ENCODE assay signal across 11 cellular contexts in the genomic region with DNA sequence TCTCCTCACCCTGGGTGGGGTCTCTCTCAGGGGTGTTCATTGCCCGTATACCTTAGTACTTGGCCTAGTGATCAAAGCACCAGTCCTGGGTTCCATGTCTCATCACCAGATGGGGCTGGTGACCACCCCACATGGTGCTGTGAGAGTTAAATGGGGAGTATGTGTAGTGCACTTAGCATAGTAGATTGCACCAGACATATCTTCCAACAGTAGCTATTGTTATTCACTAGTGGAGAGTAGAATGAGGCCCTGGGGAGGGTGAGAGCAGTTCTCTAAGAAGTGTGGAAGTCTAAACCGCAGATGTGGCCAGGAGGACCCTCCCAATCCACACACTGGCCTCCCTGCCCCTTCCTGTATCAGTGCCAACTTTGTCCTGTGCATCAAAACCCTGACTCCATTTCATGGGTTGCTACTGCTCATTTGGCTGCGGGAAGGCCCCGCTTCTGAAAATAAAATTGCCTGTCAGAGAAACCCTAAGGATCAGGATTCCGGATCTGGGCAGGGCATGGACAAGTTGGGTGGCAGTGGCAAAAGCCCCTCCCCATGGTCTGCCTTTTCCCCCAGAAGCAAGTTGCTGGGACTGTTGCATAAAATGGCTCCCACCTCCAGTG. TPM values are rescaled to one million over a fixed set of nuclear protein-coding genes. Genes with fewer than 3 reads are reported as not detected.
DNase-seq lines count a peak whose midpoint lies in the region; TF ChIP-seq lines count a peak whose summit lies in the region.
"Had no signal": no experiment of that assay in that cellular context is flagged by ENCODE, and none has a peak within 500 bp of the region (broad histone marks: within the 10 kb centered on the region; RNA-seq: fewer than 3 reads in every experiment).

No MANE protein-coding gene starts in this region.

- TF ChIP-seq POLR2A in lower leg skin (IDR thresholded peaks at IDR 0.05): no peak

- intact Hi-C loops in OCI-LY7 (cut with micrococcal nuclease; ENCODE audit: unreplicated experiment) (no loop called here), lower leg skin (cut with DNase I; ENCODE audit: low total_unique reads) (no loop called here)

- H3K79me2 ChIP-seq in OCI-LY7 (ENCODE audit: insufficient read depth, low read depth, low read length) (no peaks in the 10 kb centered on the region), parathyroid adenoma (peaks cover 87% of the 10 kb centered on the region)

- H3K4me1 ChIP-seq in ES-I3 (ENCODE audit: insufficient read depth, low read length): peaks cover 58% of the 10 kb centered on the region
- H3K4me1 ChIP-seq in OCI-LY7 (ENCODE audit: insufficient read depth, low read length, poor library complexity, severe bottlenecking): peaks cover 5% of the 10 kb centered on the region
- H3K4me1 ChIP-seq in parathyroid adenoma: peaks cover 69% of the 10 kb centered on the region

- peak; percentile 29 for DNase-seq in OCI-LY7 (ENCODE audit: low spot score)
- DNase-seq in endothelial cell (ENCODE audit: low spot score): no peak
- DNase-seq in glomerular visceral epithelial cell (ENCODE audit: extremely low spot score): no peak
- no peak for DNase-seq in NCI-H1694 treated with DMSO at 0.1 percent for 48 hours (lab: John Stamatoyannopoulos, UW)
- no peak for DNase-seq in stimulated activated naive CD4-positive, alpha-beta T cell treated with Interleukin-2 at 50 U/mL for 16 hours (lab: John Stamatoyannopoulos, UW)
- DNase-seq in lower leg skin (ENCODE audit: low spot score in 2 of 2): no peak
- DNase-seq: COR-L47, NCI-H1092 treated with DMSO at 0.1 percent for 48 hours had no signal

- no peaks in the 10 kb centered on the region for H3K36me3 Mint-ChIP-seq in endothelial cell (ENCODE audit: low read depth, unreplicated experiment)

- 0 out of 2 replicates have a peak overlapping the region, but pooled peaks have one; percentile 12 for H3K9ac ChIP-seq in ES-I3 (ENCODE audit: low read depth, low read length)
- peak overlapping the region; percentile 68 for H3K9ac ChIP-seq in parathyroid adenoma

- H4K20me1 ChIP-seq in OCI-LY7 (ENCODE audit: insufficient read depth, low read length): no peaks in the 10 kb centered on the region

- H3K4me2 ChIP-seq in OCI-LY7 (ENCODE audit: low read length) (no peak overlapping the region), parathyroid adenoma (ENCODE audit: low read length) (peak overlapping the region; percentile 43)

- no peaks in the 10 kb centered on the region for H3K27me3 ChIP-seq in parathyroid adenoma (ENCODE audit: control insufficient read depth, insufficient read depth, low read length)

- TF ChIP-seq CTCF in OCI-LY7 (conservative IDR thresholded peaks at IDR 0.05; ENCODE audit: low read length) (0 out of 2 replicates have a peak, but pooled peaks have one; percentile 17), endothelial cell (IDR thresholded peaks at IDR 0.05; ENCODE audit: unreplicated experiment) (no peak), parathyroid adenoma (IDR thresholded peaks at IDR 0.05) (peak; percentile 7), lower leg skin (IDR thresholded peaks at IDR 0.05) (no peak)

- no peak overlapping the region for H2AFZ ChIP-seq in OCI-LY7 (ENCODE audit: low read length)
- H2AFZ ChIP-seq in parathyroid adenoma: no peak overlapping the region

- CTCF ChIA-PET in OCI-LY7 (lab: Charles Lee; ENCODE audit: unreplicated experiment): no interaction called here

- H3K27ac ChIP-seq in OCI-LY7 (ENCODE audit: low read depth, low read length, poor library complexity, severe bottlenecking) (no peak overlapping the region), parathyroid adenoma (peak overlapping the region; percentile 99)
- H3K27ac ChIP-seq: neutrophil had no signal

- no peaks in the 10 kb centered on the region for H3K9me2 ChIP-seq in OCI-LY7 (ENCODE audit: insufficient read depth, low read length)

- H3K4me3 ChIP-seq in OCI-LY7 (ENCODE audit: low read depth, low read length, poor library complexity, severe bottlenecking): no peak overlapping the region
- H3K4me3 ChIP-seq in parathyroid adenoma (ENCODE audit: low read depth, low read length): peak overlapping the region; percentile 14
- no peak overlapping the region for H3K4me3 ChIP-seq in lower leg skin (ENCODE audit: low read depth, poor library complexity, severe bottlenecking)

- no peaks in the 10 kb centered on the region for H3K9me3 Mint-ChIP-seq in endothelial cell (ENCODE audit: unreplicated experiment)

- H3K27ac Mint-ChIP-seq in endothelial cell (ENCODE audit: unreplicated experiment): peak overlapping the region; percentile 94

- H3K4me1 Mint-ChIP-seq in endothelial cell (ENCODE audit: unreplicated experiment): peaks cover 45% of the 10 kb centered on the region

- no TSS peak for BruUV-seq in OCI-LY7 (replicated peaks; lab: Mats Ljungman, UMichigan)

- no peaks in the 10 kb centered on the region for H3K9me3 ChIP-seq in ES-I3 (ENCODE audit: control insufficient read depth, insufficient read depth, low read length)
- H3K9me3 ChIP-seq in OCI-LY7 (ENCODE audit: low read length): no peaks in the 10 kb centered on the region
- H3K9me3 ChIP-seq in parathyroid adenoma (ENCODE audit: control insufficient read depth, low read length): no peaks in the 10 kb centered on the region
- H3K9me3 ChIP-seq: neutrophil had no signal

- peaks cover 11% of the 10 kb centered on the region for H3K27me3 Mint-ChIP-seq in endothelial cell (ENCODE audit: unreplicated experiment)

- H3K36me3 ChIP-seq in ES-I3 (ENCODE audit: insufficient read depth, low read length): peaks cover 4% of the 10 kb centered on the region
- no peaks in the 10 kb centered on the region for H3K36me3 ChIP-seq in OCI-LY7 (ENCODE audit: insufficient read depth, low read length)
- H3K36me3 ChIP-seq in parathyroid adenoma (ENCODE audit: control insufficient read depth, insufficient read depth, low read length): no peaks in the 10 kb centered on the region
- H3K36me3 ChIP-seq: neutrophil had no signal

- POLR2A ChIA-PET in OCI-LY7 (lab: Charles Lee): no interaction called here

- WGBS in lower leg skin, 2 donors: 21 to 23% methylated on average over 5 of the region's 5 CpGs

- no peak overlapping the region for H3K4me3 Mint-ChIP-seq in endothelial cell (ENCODE audit: unreplicated experiment)

RNA-seq across cellular contexts. Expression of a gene that starts 4.4 kb away (rescaled TPM):
- total RNA-seq in OCI-LY7 (2014; rRNA removed; shearing (Covaris generic)): not detected in 2 replicates
- not detected in 2 replicates for total RNA-seq in OCI-LY7 (2022)
- 67.2 TPM for total RNA-seq in endothelial cell (ENCODE audit: unreplicated experiment)
- 100 to 1,000 TPM; 378 to 494 (median 412) TPM for total RNA-seq in lower leg skin

Comparison
In these comparisons a context has a peak if more than half of its experiments do, and no peak if none do; other contexts are left out.
1. CTCF ChIP-seq: peak in OCI-LY7 (single experiment) and parathyroid adenoma (single experiment); none in endothelial cell (single experiment) and lower leg skin (0 of 3).
2. RNA of a gene that starts 4.4 kb away (total RNA-seq): 378 to 494 TPM in lower leg skin and 67.2 TPM in endothelial cell (single experiment); not detected in OCI-LY7; every median in the first group is over 10 times any median in the second.